Comparison of ENCODE assay signal across 19 cellular contexts in the genomic region with DNA sequence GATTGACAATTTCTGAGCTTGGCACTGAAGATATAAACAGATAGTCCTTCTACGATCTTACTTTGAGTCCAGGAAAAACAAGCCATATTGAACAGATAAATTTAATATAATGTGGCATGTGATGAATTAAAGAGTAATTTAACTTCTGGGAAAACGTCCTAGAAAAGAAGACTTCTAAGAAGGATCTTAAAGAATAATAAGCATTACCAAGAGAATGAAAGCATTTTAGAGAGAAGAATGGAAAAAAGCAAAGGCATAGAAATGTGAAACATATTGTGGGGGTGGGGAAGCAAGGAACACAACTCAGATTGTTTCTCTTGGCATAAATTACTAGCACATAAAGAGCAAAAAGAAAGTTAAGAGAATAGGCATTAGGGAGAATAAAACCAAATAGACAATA. TPM values are rescaled to one million over a fixed set of nuclear protein-coding genes. Genes with fewer than 3 reads are reported as not detected.
DNase-seq lines count a peak whose midpoint lies in the region; ATAC-seq, FAIRE-seq and TF ChIP-seq lines count a peak whose summit lies in the region.
"Had no signal": no experiment of that assay in that cellular context is flagged by ENCODE, and none has a peak within 500 bp of the region (broad histone marks: within the 10 kb centered on the region; RNA-seq: fewer than 3 reads in every experiment).

No MANE protein-coding gene starts in this region.

- no peak overlapping the region for H3K9ac ChIP-seq in keratinocyte (ENCODE audit: control insufficient read depth, extremely low read depth, insufficient read depth, low read length)

- intact Hi-C loops in A673 (cut with micrococcal nuclease; ENCODE audit: unreplicated experiment) = loop anchor here (1.0 to 10.0 kb wide), 3 partner anchors 344 to 909 kb away; no protein-coding TSS in a partner anchor
- intact Hi-C loops in activated T-helper 1 cell treated with anti-CD3 and anti-CD28 coated beads, Interleukin-12 subunit alpha, Interleukin-12 subunit beta, Interleukin-2, Interleukin-4 antibody, amounts not matched to agents 30 ng/mL and 10 ng/mL and 1 ng/mL, durations not matched to agents 14 hours and 24 hours and 36 hours (cut with micrococcal nuclease) = loop anchor here (1.0 kb wide), 7 partner anchors 20 to 343 kb away; a partner anchor contains a TSS
- intact Hi-C loops in ovary (cut with DNase I) = loop anchor here in 3 of 4 donors (5.0 to 10.0 kb wide), 5 partner anchors 178 to 908 kb away; no protein-coding TSS in a partner anchor

- H3F3A ChIP-seq in GM23338 (replicated peaks; ENCODE audit: low read depth) = no peaks in the 10 kb centered on the region

- WGBS in ovary, 3 donors = 23 to 40% (median 23%) methylated on average over 2 of the region's 2 CpGs

- in situ Hi-C loops in KBM-7 (cut with MboI; ENCODE audit: low pct_unique_long_range_greater_than_20kb, low sequenced_read_pairs) = no loop called here

- peaks cover 6% of the 10 kb centered on the region; the same call in 2 of the 3 replicates for H3K9me3 Mint-ChIP-seq in GM23338
- peaks cover 2% of the 10 kb centered on the region for H3K9me3 Mint-ChIP-seq in activated T-helper 1 cell treated with anti-CD3 and anti-CD28 coated beads, Interleukin-12 subunit alpha, Interleukin-12 subunit beta, Interleukin-2, Interleukin-4 antibody, amounts not matched to agents 30 ng/mL and 10 ng/mL and 1 ng/mL, durations not matched to agents 14 hours and 24 hours and 36 hours
- H3K9me3 Mint-ChIP-seq: type B pancreatic cell had no signal

- H3K4me2 ChIP-seq in GM23338 = peak overlapping the region; percentile 27
- H3K4me2 ChIP-seq in keratinocyte (ENCODE audit: control insufficient read depth, extremely low read depth, insufficient read depth, low read depth, low read length) = no peak overlapping the region
- H3K4me2 ChIP-seq: PC-9 had no signal

- FAIRE-seq in keratinocyte (lab: Jason Lieb, UNC) = no peak

- H2AFZ ChIP-seq in GM23338 = no peak overlapping the region
- H2AFZ ChIP-seq in keratinocyte (ENCODE audit: control insufficient read depth, low read length) = peak overlapping the region; percentile 13
- H2AFZ ChIP-seq: PC-9 had no signal

- H3K4me3 ChIP-seq in A673 (ENCODE audit: low read depth, low read length, poor library complexity, severe bottlenecking) = peak overlapping the region; percentile 6
- no peak overlapping the region for H3K4me3 ChIP-seq in GM23338
- no peak overlapping the region for H3K4me3 ChIP-seq in keratinocyte (ENCODE audit: control insufficient read depth in 2 of 3, extremely low read depth in 1 of 3, insufficient read depth in 2 of 3, low read depth in 1 of 3, low read length in 3 of 3)
- no peak overlapping the region for H3K4me3 ChIP-seq in ovary
- H3K4me3 ChIP-seq: PC-9 had no signal

- no peak for TF ChIP-seq EP300 in ovary (IDR thresholded peaks at IDR 0.05)

- BruUV-seq in A673 (replicated peaks; lab: Mats Ljungman, UMichigan) = no TSS peak

- no peak for ATAC-seq in GM23338
- ATAC-seq: activated CD4-positive, CD25-positive, alpha-beta regulatory T cell treated with anti-CD3 and anti-CD28 coated beads, Interleukin-2, amount 50 U/mL, for 24 hours; HCT116; right cardiac atrium had no signal

- H3K4me1 ChIP-seq in A673 (ENCODE audit: insufficient read depth, low read length, poor library complexity, severe bottlenecking) (peaks cover 26% of the 10 kb centered on the region), GM23338 (ENCODE audit: insufficient read depth) (peaks cover 39% of the 10 kb centered on the region), keratinocyte (ENCODE audit: control insufficient read depth, extremely low read depth, insufficient read depth, low read length) (peaks cover 18% of the 10 kb centered on the region), ovary (ENCODE audit: insufficient read depth) (no peaks in the 10 kb centered on the region)

- H3K27me3 Mint-ChIP-seq in GM23338 (ENCODE audit: insufficient read depth, low read depth, poor library complexity) = no peaks in the 10 kb centered on the region
- H3K27me3 Mint-ChIP-seq in activated T-helper 1 cell treated with anti-CD3 and anti-CD28 coated beads, Interleukin-12 subunit alpha, Interleukin-12 subunit beta, Interleukin-2, Interleukin-4 antibody, amounts not matched to agents 30 ng/mL and 10 ng/mL and 1 ng/mL, durations not matched to agents 14 hours and 24 hours and 36 hours (ENCODE audit: insufficient read depth) = no peaks in the 10 kb centered on the region
- H3K27me3 Mint-ChIP-seq: type B pancreatic cell had no signal

- no peak overlapping the region; the same call in 2 of the 3 replicates for H3K4me3 Mint-ChIP-seq in GM23338
- peak overlapping the region; percentile 5 for H3K4me3 Mint-ChIP-seq in activated T-helper 1 cell treated with anti-CD3 and anti-CD28 coated beads, Interleukin-12 subunit alpha, Interleukin-12 subunit beta, Interleukin-2, Interleukin-4 antibody, amounts not matched to agents 30 ng/mL and 10 ng/mL and 1 ng/mL, durations not matched to agents 14 hours and 24 hours and 36 hours
- H3K4me3 Mint-ChIP-seq: type B pancreatic cell had no signal

- no peak for TF ChIP-seq POLR2A in ovary (IDR thresholded peaks at IDR 0.05)

- CTCF ChIA-PET in A673 (lab: Charles Lee) = no interaction called here

- H3K27ac Mint-ChIP-seq in GM23338 = no peak overlapping the region; the same call in 1 of the 2 replicates
- no peak overlapping the region for H3K27ac Mint-ChIP-seq in activated T-helper 1 cell treated with anti-CD3 and anti-CD28 coated beads, Interleukin-12 subunit alpha, Interleukin-12 subunit beta, Interleukin-2, Interleukin-4 antibody, amounts not matched to agents 30 ng/mL and 10 ng/mL and 1 ng/mL, durations not matched to agents 14 hours and 24 hours and 36 hours
- H3K27ac Mint-ChIP-seq: type B pancreatic cell had no signal

- peaks cover 18% of the 10 kb centered on the region for H3K36me3 Mint-ChIP-seq in GM23338 (ENCODE audit: low read depth)
- H3K36me3 Mint-ChIP-seq in activated T-helper 1 cell treated with anti-CD3 and anti-CD28 coated beads, Interleukin-12 subunit alpha, Interleukin-12 subunit beta, Interleukin-2, Interleukin-4 antibody, amounts not matched to agents 30 ng/mL and 10 ng/mL and 1 ng/mL, durations not matched to agents 14 hours and 24 hours and 36 hours (ENCODE audit: low read depth) = peaks cover 8% of the 10 kb centered on the region

- H4K20me1 ChIP-seq in GM23338 (replicated peaks; ENCODE audit: insufficient read depth) = peaks cover 25% of the 10 kb centered on the region
- no peaks in the 10 kb centered on the region for H4K20me1 ChIP-seq in keratinocyte (ENCODE audit: control insufficient read depth, extremely low read depth, insufficient read depth, low read length)

- H3K36me3 ChIP-seq in A673 (ENCODE audit: insufficient read depth, low read length, poor library complexity, severe bottlenecking) (peaks cover 12% of the 10 kb centered on the region), GM23338 (ENCODE audit: insufficient read depth) (peaks cover 5% of the 10 kb centered on the region; the same call in 1 of the 2 replicates), keratinocyte (ENCODE audit: control insufficient read depth in 2 of 2, extremely low read depth in 1 of 2, insufficient read depth in 2 of 2, low read length in 2 of 2) (no peaks in the 10 kb centered on the region), ovary (no peaks in the 10 kb centered on the region)

- no peaks in the 10 kb centered on the region for H3K27me3 ChIP-seq in A673 (replicated peaks; ENCODE audit: insufficient read depth, low read depth, low read length, poor library complexity)
- no peaks in the 10 kb centered on the region for H3K27me3 ChIP-seq in GM23338 (ENCODE audit: insufficient read depth)
- no peaks in the 10 kb centered on the region for H3K27me3 ChIP-seq in keratinocyte (ENCODE audit: control insufficient read depth, extremely low read depth, insufficient read depth, low read length)
- no peaks in the 10 kb centered on the region for H3K27me3 ChIP-seq in ovary

- H3K79me2 ChIP-seq in GM23338 (replicated peaks; ENCODE audit: insufficient read depth) (peaks cover 88% of the 10 kb centered on the region), keratinocyte (ENCODE audit: control insufficient read depth, insufficient read depth, low read length) (peaks cover 45% of the 10 kb centered on the region)

- POLR2A ChIA-PET in A673 (lab: Charles Lee; ENCODE audit: low non-redundant PET) = no interaction called here

- H3K9me3 ChIP-seq in A673 (ENCODE audit: low read depth, low read length, poor library complexity, severe bottlenecking) (peaks cover 9% of the 10 kb centered on the region), keratinocyte (ENCODE audit: control insufficient read depth, low read depth, low read length) (no peaks in the 10 kb centered on the region), ovary (no peaks in the 10 kb centered on the region)

- peaks cover 41% of the 10 kb centered on the region for H3K4me1 Mint-ChIP-seq in GM23338
- H3K4me1 Mint-ChIP-seq in activated T-helper 1 cell treated with anti-CD3 and anti-CD28 coated beads, Interleukin-12 subunit alpha, Interleukin-12 subunit beta, Interleukin-2, Interleukin-4 antibody, amounts not matched to agents 30 ng/mL and 10 ng/mL and 1 ng/mL, durations not matched to agents 14 hours and 24 hours and 36 hours (ENCODE audit: low read depth) = peaks cover 59% of the 10 kb centered on the region

- DNase-seq in A673 (ENCODE audit: low spot score) (no peak), GM23338 (ENCODE audit: low spot score) (no peak), keratinocyte (ENCODE audit: low read depth, low spot score) (no peak), NCI-H2196 treated with DMSO at 0.1 percent for 48 hours (lab: John Stamatoyannopoulos, UW; ENCODE audit: unreplicated experiment) (no peak), KBM-7 (no peak), NCI-H69 (lab: John Stamatoyannopoulos, UW) (no peak), ovary (no peak)
- DNase-seq in activated T-helper 1 cell treated with anti-CD3 and anti-CD28 coated beads, Interleukin-12 subunit alpha, Interleukin-12 subunit beta, Interleukin-2, Interleukin-4 antibody, amounts not matched to agents 30 ng/mL and 10 ng/mL and 1 ng/mL, durations not matched to agents 14 hours and 24 hours and 36 hours (ENCODE audit: low spot score) = no peak
- DNase-seq: activated gamma-delta T cell, anterior cingulate cortex, foreskin melanocyte, NCI-H2081 treated with DMSO at 0.1 percent for 48 hours, NCI-H524 treated with DMSO at 0.1 percent for 48 hours, right cardiac atrium, T1000 had no signal

- H3K27ac ChIP-seq in A673 (ENCODE audit: low read depth, low read length, poor library complexity, severe bottlenecking) (peak overlapping the region; percentile 3), GM23338 (ENCODE audit: low read depth) (no peak overlapping the region), keratinocyte (ENCODE audit: control insufficient read depth, insufficient read depth, low read length) (no peak overlapping the region), ovary (no peak overlapping the region)
- H3K27ac ChIP-seq: PC-9 had no signal

- H3K9me1 ChIP-seq in keratinocyte (ENCODE audit: control insufficient read depth, extremely low read depth, insufficient read depth, low read length) = no peaks in the 10 kb centered on the region

- TF ChIP-seq CTCF in A673 (conservative IDR thresholded peaks at IDR 0.05; ENCODE audit: low read depth, low read length) = no peak
- no peak for TF ChIP-seq CTCF in GM23338 (conservative IDR thresholded peaks at IDR 0.05; ENCODE audit: low read depth in 2 of 2)
- no peak for TF ChIP-seq CTCF in keratinocyte (optimal IDR thresholded peaks at IDR 0.05 in 1 of 3, IDR thresholded peaks at IDR 0.05 in 1 of 3, conservative IDR thresholded peaks at IDR 0.05 in 1 of 3; ENCODE audit: extremely low read depth in 1 of 3, insufficient read depth in 2 of 3, low read length in 3 of 3)
- TF ChIP-seq CTCF in ovary (IDR thresholded peaks at IDR 0.05) = no peak

- H3K9me2 ChIP-seq in GM23338 (ENCODE audit: insufficient read depth) = no peaks in the 10 kb centered on the region

- dilution Hi-C loops in keratinocyte (cut with MboI; ENCODE audit: extremely low pct_ligation_motif_present, low sequenced_read_pairs) = no loop called here

RNA-seq across cellular contexts. Expression of a gene that starts 5.4 kb away (rescaled TPM):
- total RNA-seq in A673 (2021) = 32.1 and 41.5 TPM in 2 replicates
- 48.9 and 53.0 TPM in 2 replicates for total RNA-seq in GM23338 (2014; rRNA removed; shearing (Covaris generic))
- 16.5 and 19.5 TPM in 2 replicates for polyA plus RNA-seq in GM23338 (2016; fragmentation: Nextera tagmentation; extraction: Ambion mirVana)
- total RNA-seq in activated T-helper 1 cell treated with anti-CD3 and anti-CD28 coated beads, Interleukin-12 subunit alpha, Interleukin-12 subunit beta, Interleukin-2, Interleukin-4 antibody, amounts not matched to agents 30 ng/mL and 10 ng/mL and 1 ng/mL, durations not matched to agents 14 hours and 24 hours and 36 hours = 28.7 and 29.4 TPM in 2 replicates
- 2.2 to 8.7 TPM (median 8.1 TPM) in 3 replicates for polyA plus RNA-seq in keratinocyte
- not detected for polyA plus RNA-seq in keratinocyte (2011; ENCODE audit: low read depth)
- polyA plus RNA-seq in keratinocyte (2011; cell fraction: cytosol; rRNA removed) = 1.9 and 3.8 TPM in 2 replicates
- polyA plus RNA-seq in keratinocyte (2011; cell fraction: nucleus; rRNA removed) = 2.7 and 3.3 TPM in 2 replicates
- polyA plus RNA-seq in keratinocyte (2012; ENCODE audit: low replicate concordance) = 0.23 and 5.7 TPM in 2 replicates
- 3.1 to 16.8 TPM (median 14.9 TPM) in 3 replicates for polyA minus RNA-seq in keratinocyte
- 0.96 TPM for polyA minus RNA-seq in keratinocyte (2011; cell fraction: cytosol; rRNA and poly(A)+ RNA removed)
- polyA minus RNA-seq in keratinocyte (2011; cell fraction: nucleus; rRNA and poly(A)+ RNA removed) = 2.6 and 2.8 TPM in 2 replicates
- total RNA-seq in ovary = 1 to 10 TPM in 2 of 7 donors, under 1 TPM in 4, not detected in 1; 0.48 to 1.2 (median 0.69) TPM
- under 1 TPM; 0.38 to 0.77 TPM for polyA plus RNA-seq in ovary

RNA-seq across cellular contexts. Expression of a gene that starts 6.7 kb away (rescaled TPM):
- total RNA-seq in A673 (2021) (25.1 and 28.8 TPM in 2 replicates), ovary (10 to 100 TPM; 36.4 to 69.0 (median 62.8) TPM)
- total RNA-seq in GM23338 (2014; rRNA removed; shearing (Covaris generic)) = 52.2 and 52.8 TPM in 2 replicates
- polyA plus RNA-seq in GM23338 (2016; fragmentation: Nextera tagmentation; extraction: Ambion mirVana) (26.1 and 33.3 TPM in 2 replicates), keratinocyte (32.3 to 43.5 TPM (median 36.5 TPM) in 3 replicates), ovary (100 to 1,000 TPM in 1 of 2 donors, 10 to 100 TPM in 1; 62.5 to 184 TPM)
- total RNA-seq in activated T-helper 1 cell treated with anti-CD3 and anti-CD28 coated beads, Interleukin-12 subunit alpha, Interleukin-12 subunit beta, Interleukin-2, Interleukin-4 antibody, amounts not matched to agents 30 ng/mL and 10 ng/mL and 1 ng/mL, durations not matched to agents 14 hours and 24 hours and 36 hours = 22.7 and 24.0 TPM in 2 replicates
- 7.4 TPM for polyA plus RNA-seq in keratinocyte (2011; ENCODE audit: low read depth)
- polyA plus RNA-seq in keratinocyte (2011; cell fraction: cytosol; rRNA removed) = 19.1 and 36.4 TPM in 2 replicates
- 43.6 and 50.2 TPM in 2 replicates for polyA plus RNA-seq in keratinocyte (2011; cell fraction: nucleus; rRNA removed)
- polyA plus RNA-seq in keratinocyte (2012; ENCODE audit: low replicate concordance) = 18.7 and 21.7 TPM in 2 replicates
- polyA minus RNA-seq in keratinocyte = 7.9 to 32.2 TPM (median 27.3 TPM) in 3 replicates
- 20.5 TPM for polyA minus RNA-seq in keratinocyte (2011; cell fraction: cytosol; rRNA and poly(A)+ RNA removed)
- polyA minus RNA-seq in keratinocyte (2011; cell fraction: nucleus; rRNA and poly(A)+ RNA removed) = 16.8 and 34.7 TPM in 2 replicates

Comparison
In these comparisons a context has a peak if more than half of its experiments do, and no peak if none do; other contexts are left out.
1. RNA of a gene that starts 5.4 kb away (total RNA-seq): 48.9 to 53.0 TPM in GM23338, 32.1 to 41.5 TPM in A673 and 28.7 to 29.4 TPM in activated T-helper 1 cell treated with anti-CD3 and anti-CD28 coated beads, Interleukin-12 subunit alpha, Interleukin-12 subunit beta, Interleukin-2, Interleukin-4 antibody, amounts not matched to agents 30 ng/mL and 10 ng/mL and 1 ng/mL, durations not matched to agents 14 hours and 24 hours and 36 hours; 0.48 to 1.2 TPM in ovary; every median in the first group is over 10 times any median in the second.